ENCODE assay signal across 1 cellular context in the genomic region with DNA sequence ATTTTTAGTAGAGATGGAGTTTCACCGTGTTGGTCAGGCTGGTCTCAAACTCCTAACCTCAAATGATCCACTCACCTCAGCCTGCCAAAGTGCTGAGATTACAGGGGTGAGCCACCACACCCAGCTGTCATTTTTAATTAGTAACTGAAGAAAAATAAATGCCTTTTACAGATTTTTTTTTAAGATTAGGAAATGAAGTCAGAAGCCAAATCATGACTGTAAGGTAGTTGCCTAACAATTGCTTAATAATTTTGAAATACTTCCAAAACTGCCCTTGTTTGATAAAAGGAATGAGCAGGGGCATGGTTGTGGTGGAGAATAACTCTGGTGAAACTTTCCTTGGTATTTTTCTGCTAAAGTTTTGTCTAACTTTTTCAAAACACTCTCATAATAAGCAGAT.
TF ChIP-seq lines count a peak whose summit lies in the region.

No MANE protein-coding gene starts in this region.

TF ChIP-seq in GM23338, 12 proteins besides CTCF, POLR2A, EP300 and RAD21 (continued from another document):
- TF ChIP-seq, protein P1, sequence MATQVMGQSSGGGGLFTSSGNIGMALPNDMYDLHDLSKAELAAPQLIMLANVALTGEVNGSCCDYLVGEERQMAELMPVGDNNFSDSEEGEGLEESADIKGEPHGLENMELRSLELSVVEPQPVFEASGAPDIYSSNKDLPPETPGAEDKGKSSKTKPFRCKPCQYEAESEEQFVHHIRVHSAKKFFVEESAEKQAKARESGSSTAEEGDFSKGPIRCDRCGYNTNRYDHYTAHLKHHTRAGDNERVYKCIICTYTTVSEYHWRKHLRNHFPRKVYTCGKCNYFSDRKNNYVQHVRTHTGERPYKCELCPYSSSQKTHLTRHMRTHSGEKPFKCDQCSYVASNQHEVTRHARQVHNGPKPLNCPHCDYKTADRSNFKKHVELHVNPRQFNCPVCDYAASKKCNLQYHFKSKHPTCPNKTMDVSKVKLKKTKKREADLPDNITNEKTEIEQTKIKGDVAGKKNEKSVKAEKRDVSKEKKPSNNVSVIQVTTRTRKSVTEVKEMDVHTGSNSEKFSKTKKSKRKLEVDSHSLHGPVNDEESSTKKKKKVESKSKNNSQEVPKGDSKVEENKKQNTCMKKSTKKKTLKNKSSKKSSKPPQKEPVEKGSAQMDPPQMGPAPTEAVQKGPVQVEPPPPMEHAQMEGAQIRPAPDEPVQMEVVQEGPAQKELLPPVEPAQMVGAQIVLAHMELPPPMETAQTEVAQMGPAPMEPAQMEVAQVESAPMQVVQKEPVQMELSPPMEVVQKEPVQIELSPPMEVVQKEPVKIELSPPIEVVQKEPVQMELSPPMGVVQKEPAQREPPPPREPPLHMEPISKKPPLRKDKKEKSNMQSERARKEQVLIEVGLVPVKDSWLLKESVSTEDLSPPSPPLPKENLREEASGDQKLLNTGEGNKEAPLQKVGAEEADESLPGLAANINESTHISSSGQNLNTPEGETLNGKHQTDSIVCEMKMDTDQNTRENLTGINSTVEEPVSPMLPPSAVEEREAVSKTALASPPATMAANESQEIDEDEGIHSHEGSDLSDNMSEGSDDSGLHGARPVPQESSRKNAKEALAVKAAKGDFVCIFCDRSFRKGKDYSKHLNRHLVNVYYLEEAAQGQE (IDR thresholded peaks at IDR 0.05; ENCODE audit: unreplicated experiment) = no peak
- TF ChIP-seq JUNB (IDR thresholded peaks at IDR 0.05; ENCODE audit: unreplicated experiment) (no peak), POLR2AphosphoS5 (IDR thresholded peaks at IDR 0.05; ENCODE audit: low read depth) (no peak), ZNF331 (CRISPR knock-in tag; IDR thresholded peaks at IDR 0.05; ENCODE audit: low read depth) (no peak), STAT1 (IDR thresholded peaks at IDR 0.05; ENCODE audit: unreplicated experiment) (no peak)
